1 cellular context compared by ENCODE assay signal in genomic region chr3:157442729-157443128, GRCh38.
TF ChIP-seq lines count a peak whose summit lies in the region.

No MANE protein-coding gene starts in this region.

TF ChIP-seq in IMR-90, 13 proteins besides CTCF, POLR2A, EP300 and RAD21 (continued from another document):
- no peak for TF ChIP-seq SMC3 (IDR thresholded peaks at IDR 0.05; ENCODE audit: low read depth, low read length)
- TF ChIP-seq RFX5 (IDR thresholded peaks at IDR 0.05; ENCODE audit: low read depth, low read length), result no peak
- peak; percentile 37; the same call in 1 of the 2 replicates for TF ChIP-seq CEBPB (IDR thresholded peaks at IDR 0.05; ENCODE audit: low read depth, low read length)
- TF ChIP-seq RCOR1 (IDR thresholded peaks at IDR 0.05; ENCODE audit: insufficient replicate concordance, low read length), result no peak
- TF ChIP-seq BHLHE40 (IDR thresholded peaks at IDR 0.05; ENCODE audit: low read depth, low read length), result no peak
